11 cellular contexts compared by ENCODE assay signal in genomic region chr12:22283006-22283506, GRCh38. TPM values are rescaled to one million over a fixed set of nuclear protein-coding genes. Genes with fewer than 3 reads are reported as not detected.
DNase-seq lines count a peak whose midpoint lies in the region; ATAC-seq, FAIRE-seq and TF ChIP-seq lines count a peak whose summit lies in the region.
"Had no signal": no experiment of that assay in that cellular context is flagged by ENCODE, and none has a peak within 500 bp of the region (broad histone marks: within the 10 kb centered on the region; RNA-seq: fewer than 3 reads in every experiment).

No MANE protein-coding gene starts in this region.

- in situ Hi-C loops in HepG2 (cut with HindIII; ENCODE audit: extremely low pct_ligation_motif_present, low pct_unique_long_range_greater_than_20kb): no loop called here

- H3K4me3 ChIP-seq in epithelial cell of esophagus (ENCODE audit: low read length) (no peak overlapping the region), muscle layer of colon (ENCODE audit: low read depth in 1 of 2, low read length in 2 of 2) (no peak overlapping the region), uterus (no peak overlapping the region), HepG2 (replicated peaks in 1 of 3; ENCODE audit: insufficient read depth in 1 of 3, low read depth in 2 of 3, low read length in 3 of 3) (no peak overlapping the region), BE2C (ENCODE audit: low read depth, low read length) (no peak overlapping the region)

- no TSS peak for BruUV-seq in HepG2 (replicated peaks; lab: Mats Ljungman, UMichigan)

- H3K4me1 ChIP-seq in muscle layer of colon (ENCODE audit: insufficient read depth, low read length) (peaks cover 4% of the 10 kb centered on the region), uterus (peaks cover 0 to 6% of the 10 kb centered on the region in 2 donors), HepG2 (ENCODE audit: insufficient read depth, low read length) (no peaks in the 10 kb centered on the region), BE2C (no peaks in the 10 kb centered on the region)
- H3K4me1 ChIP-seq: parathyroid adenoma had no signal

- POLR2A ChIA-PET in HepG2 (lab: Yijun Ruan, JAX): no interaction called here

- peak; percentile 76 for DNase-seq in NCI-H226
- DNase-seq in epithelial cell of esophagus (ENCODE audit: low read depth): peak; percentile 57
- no peak for DNase-seq in uterus
- no peak for DNase-seq in HepG2 (ENCODE audit: low spot score)
- DNase-seq in BE2C: no peak
- DNase-seq: activated naive CD4-positive, alpha-beta T cell treated with Interleukin-2 at 50 U/mL for 16 hours; NCI-H748 treated with DMSO at 0.1 percent for 48 hours had no signal

- no peaks in the 10 kb centered on the region for H3K36me3 ChIP-seq in muscle layer of colon (ENCODE audit: insufficient read depth, low read length)
- H3K36me3 ChIP-seq in uterus: no peaks in the 10 kb centered on the region
- H3K36me3 ChIP-seq in HepG2 (replicated peaks in 1 of 2; ENCODE audit: control insufficient read depth in 1 of 2, insufficient read depth in 2 of 2, low read length in 2 of 2): no peaks in the 10 kb centered on the region
- no peaks in the 10 kb centered on the region for H3K36me3 ChIP-seq in BE2C

- H3K9ac ChIP-seq in muscle layer of colon (ENCODE audit: low read length) (no peak overlapping the region), HepG2 (ENCODE audit: insufficient read depth, low read depth, low read length) (no peak overlapping the region)
- H3K9ac ChIP-seq: parathyroid adenoma had no signal

- no peak overlapping the region for H3K4me2 ChIP-seq in HepG2 (ENCODE audit: low read depth, low read length)

- H4K20me1 ChIP-seq in HepG2 (ENCODE audit: insufficient read depth, low read length): no peaks in the 10 kb centered on the region

- H3K27ac ChIP-seq in muscle layer of colon (ENCODE audit: low read depth, low read length): peak overlapping the region; percentile 10
- H3K27ac ChIP-seq in uterus: peak overlapping the region; percentile 78 to 86
- no peak overlapping the region for H3K27ac ChIP-seq in HepG2 (ENCODE audit: extremely low read length, insufficient read depth, low read length)
- H3K27ac ChIP-seq: parathyroid adenoma had no signal

- CTCF ChIA-PET in HepG2 (lab: Yijun Ruan, JAX; ENCODE audit: low intra/inter-chr PET ratio, low total read pairs): no interaction called here

- TF ChIP-seq RAD21 in HepG2 (CRISPR knock-in tag; IDR thresholded peaks at IDR 0.05): no peak

- WGBS in HepG2 (ENCODE audit: low lambda C conversion rate): 0% methylated on average over 3 of the region's 3 CpGs

- no peak for FAIRE-seq in HepG2 (lab: Jason Lieb, UNC)
- FAIRE-seq: TTC549 had no signal

- H2AFZ ChIP-seq in HepG2 (ENCODE audit: low read length): no peak overlapping the region
- H2AFZ ChIP-seq: parathyroid adenoma had no signal

- ATAC-seq in HepG2 (no peak), GM21786 (IDR thresholded peaks at IDR 0.05; ENCODE audit: unreplicated experiment) (no peak)

- H3K79me2 ChIP-seq in HepG2 (ENCODE audit: insufficient read depth, low read length): no peaks in the 10 kb centered on the region
- H3K79me2 ChIP-seq: parathyroid adenoma had no signal

- H3K9me3 ChIP-seq in muscle layer of colon (ENCODE audit: low read length) (no peaks in the 10 kb centered on the region), uterus (no peaks in the 10 kb centered on the region), HepG2 (ENCODE audit: low read length) (no peaks in the 10 kb centered on the region), BE2C (no peaks in the 10 kb centered on the region)

- TF ChIP-seq EP300 in HepG2 (IDR thresholded peaks at IDR 0.05; ENCODE audit: low read depth in 2 of 2, low read length in 2 of 2) (no peak), HepG2 (CRISPR knock-in tag; IDR thresholded peaks at IDR 0.05; ENCODE audit: borderline replicate concordance) (no peak)

- TF ChIP-seq CTCF in epithelial cell of esophagus (IDR thresholded peaks at IDR 0.05; ENCODE audit: insufficient read depth, low read depth, low read length, missing control alignments) (no peak), uterus (IDR thresholded peaks at IDR 0.05) (no peak), HepG2 (CRISPR knock-in tag; IDR thresholded peaks at IDR 0.05) (no peak), BE2C (IDR thresholded peaks at IDR 0.05; ENCODE audit: low read depth, low read length) (no peak)

- no peak for TF ChIP-seq POLR2A in uterus (IDR thresholded peaks at IDR 0.05)
- TF ChIP-seq POLR2A in HepG2 (IDR thresholded peaks at IDR 0.05; ENCODE audit: insufficient read depth in 1 of 2, low read depth in 2 of 2, low read length in 2 of 2): no peak

- H3K27me3 ChIP-seq in muscle layer of colon (ENCODE audit: control insufficient read depth in 1 of 2, insufficient read depth in 2 of 2, low read length in 2 of 2) (no peaks in the 10 kb centered on the region), uterus (no peaks in the 10 kb centered on the region), HepG2 (ENCODE audit: control insufficient read depth in 1 of 2, insufficient read depth in 2 of 2, low read length in 2 of 2) (no peaks in the 10 kb centered on the region), BE2C (no peaks in the 10 kb centered on the region; the same call in 1 of the 2 replicates)

- intact Hi-C loops in uterus (cut with DNase I; ENCODE audit: low total_unique reads): no loop called here
- intact Hi-C loops in HepG2 (cut with micrococcal nuclease; ENCODE audit: unreplicated experiment): no loop called here

TF ChIP-seq in HepG2, 621 proteins besides CTCF, POLR2A, EP300 and RAD21 (continues in another document):
- TF ChIP-seq ZNF280B (CRISPR knock-in tag; IDR thresholded peaks at IDR 0.05; ENCODE audit: borderline replicate concordance): no peak
- TF ChIP-seq NR3C1 (CRISPR knock-in tag; IDR thresholded peaks at IDR 0.05): no peak
- TF ChIP-seq, protein P1, sequence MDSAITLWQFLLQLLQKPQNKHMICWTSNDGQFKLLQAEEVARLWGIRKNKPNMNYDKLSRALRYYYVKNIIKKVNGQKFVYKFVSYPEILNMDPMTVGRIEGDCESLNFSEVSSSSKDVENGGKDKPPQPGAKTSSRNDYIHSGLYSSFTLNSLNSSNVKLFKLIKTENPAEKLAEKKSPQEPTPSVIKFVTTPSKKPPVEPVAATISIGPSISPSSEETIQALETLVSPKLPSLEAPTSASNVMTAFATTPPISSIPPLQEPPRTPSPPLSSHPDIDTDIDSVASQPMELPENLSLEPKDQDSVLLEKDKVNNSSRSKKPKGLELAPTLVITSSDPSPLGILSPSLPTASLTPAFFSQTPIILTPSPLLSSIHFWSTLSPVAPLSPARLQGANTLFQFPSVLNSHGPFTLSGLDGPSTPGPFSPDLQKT (CRISPR knock-in tag; IDR thresholded peaks at IDR 0.05; ENCODE audit: borderline replicate concordance): no peak
- TF ChIP-seq YEATS4 (CRISPR knock-in tag; IDR thresholded peaks at IDR 0.05; ENCODE audit: borderline replicate concordance): no peak
- TF ChIP-seq KMT2A (CRISPR knock-in tag; IDR thresholded peaks at IDR 0.05): no peak
- no peak for TF ChIP-seq CHD2 (IDR thresholded peaks at IDR 0.05; ENCODE audit: low read depth, low read length)
- TF ChIP-seq ZNF44 (CRISPR knock-in tag; IDR thresholded peaks at IDR 0.05): no peak
- no peak for TF ChIP-seq RAD51 (IDR thresholded peaks at IDR 0.05; ENCODE audit: borderline replicate concordance)
- TF ChIP-seq, protein P2, sequence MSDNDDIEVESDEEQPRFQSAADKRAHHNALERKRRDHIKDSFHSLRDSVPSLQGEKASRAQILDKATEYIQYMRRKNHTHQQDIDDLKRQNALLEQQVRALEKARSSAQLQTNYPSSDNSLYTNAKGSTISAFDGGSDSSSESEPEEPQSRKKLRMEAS (IDR thresholded peaks at IDR 0.05): no peak
- no peak for TF ChIP-seq ZBTB7B (CRISPR knock-in tag; IDR thresholded peaks at IDR 0.05)
- no peak for TF ChIP-seq ZNF337 (CRISPR knock-in tag; IDR thresholded peaks at IDR 0.05; ENCODE audit: borderline replicate concordance, low read depth)
- no peak for TF ChIP-seq ZSCAN31 (CRISPR knock-in tag; IDR thresholded peaks at IDR 0.05; ENCODE audit: low read depth)

RNA-seq across cellular contexts. Expression of gene ST8SIA1, which starts 51.5 kb away (rescaled TPM):
- total RNA-seq in uterus (10 to 100 TPM in 2 of 4 donors, 1 to 10 TPM in 2; 7.8 to 14.6 (median 9.9) TPM), HepG2 (2016; rRNA removed; fragmentation: Illumina TruSeq; extraction: Trizol) (not detected in 2 replicates)
- not detected in 2 replicates for total RNA-seq in HepG2 (2016; cell fraction: cytosol; rRNA removed; fragmentation: Illumina TruSeq; extraction: Trizol; ENCODE audit: low read depth)
- total RNA-seq in HepG2 (2016; cell fraction: insoluble cytoplasmic fraction; rRNA removed; fragmentation: Illumina TruSeq; extraction: Trizol): not detected in 2 replicates
- not detected in 2 replicates for total RNA-seq in HepG2 (2016; cell fraction: membrane; rRNA removed; fragmentation: Illumina TruSeq; extraction: Trizol)
- total RNA-seq in HepG2 (2016; cell fraction: nucleus; rRNA removed; fragmentation: Illumina TruSeq; extraction: Trizol): not detected in 2 replicates
- polyA plus RNA-seq in HepG2 (2011; rRNA removed): not detected in 2 replicates
- polyA plus RNA-seq in HepG2 (2011; cell fraction: cytosol; rRNA removed): not detected in 2 replicates
- polyA plus RNA-seq in HepG2 (2011; cell fraction: nucleus; rRNA removed): not detected in 2 replicates
- not detected in 2 replicates for polyA plus RNA-seq in HepG2 (2012)
- not detected in 2 replicates for polyA plus RNA-seq in HepG2 (2016; cell fraction: cytosol; fragmentation: Illumina TruSeq; extraction: Trizol; ENCODE audit: low read depth)
- not detected in 2 replicates for polyA plus RNA-seq in HepG2 (2016; cell fraction: insoluble cytoplasmic fraction; fragmentation: Illumina TruSeq; extraction: Trizol; ENCODE audit: low read depth)
- not detected in 2 replicates for polyA plus RNA-seq in HepG2 (2016; cell fraction: membrane; fragmentation: Illumina TruSeq; extraction: Trizol; ENCODE audit: low read depth)
- not detected in 2 replicates for polyA plus RNA-seq in HepG2 (2016; cell fraction: nucleus; fragmentation: Illumina TruSeq; extraction: Trizol; ENCODE audit: insufficient read depth, low read depth)
- 0.12 and 0.62 TPM in 2 replicates for polyA minus RNA-seq in HepG2 (2011; rRNA and poly(A)+ RNA removed; ENCODE audit: low replicate concordance)
- not detected in 2 replicates for polyA minus RNA-seq in HepG2 (2011; cell fraction: cytosol; rRNA and poly(A)+ RNA removed)
- not detected in 2 replicates for polyA minus RNA-seq in HepG2 (2011; cell fraction: nucleus; rRNA and poly(A)+ RNA removed)
- polyA plus RNA-seq in BE2C (2012; ENCODE audit: insufficient read depth, insufficient read length, low read depth): 0.86 TPM

Comparison
In these comparisons a context has a peak if more than half of its experiments do, and no peak if none do; other contexts are left out.
1. DNase-seq: peak in NCI-H226 (single experiment) and epithelial cell of esophagus (single experiment); none in uterus (0 of 2), HepG2 (single experiment) and BE2C (single experiment).
2. RNA of gene ST8SIA1, which starts 51.5 kb away (total RNA-seq): 7.8 to 14.6 TPM in uterus; not detected in HepG2; every median in the first group is over 4 times any median in the second.